ENCODE assay signal across 21 cellular contexts in genomic region chr6:10681795-10682194, GRCh38. TPM values are rescaled to one million over a fixed set of nuclear protein-coding genes. Genes with fewer than 3 reads are reported as not detected.
A peak's percentile ranks its signal among the peaks of the same experiment; 100 is the strongest.
DNase-seq lines count a peak whose midpoint lies in the region; ATAC-seq, FAIRE-seq and TF ChIP-seq lines count a peak whose summit lies in the region.
"Had no signal": no experiment of that assay in that cellular context is flagged by ENCODE, and none has a peak within 500 bp of the region (broad histone marks: within the 10 kb centered on the region; RNA-seq: fewer than 3 reads in every experiment).

No MANE protein-coding gene starts in this region.

- peaks cover 5% of the 10 kb centered on the region for H3K9me3 Mint-ChIP-seq in progenitor cell of endocrine pancreas (ENCODE audit: low read depth)
- H3K9me3 Mint-ChIP-seq: CD4-positive, CD25-positive, alpha-beta regulatory T cell; CD8-positive, alpha-beta memory T cell; H9 had no signal

- intact Hi-C loops in Right ventricle myocardium superior (cut with DNase I), result no loop called here

- peaks cover 13% of the 10 kb centered on the region for H3K4me1 Mint-ChIP-seq in progenitor cell of endocrine pancreas (ENCODE audit: low read depth)
- H3K4me1 Mint-ChIP-seq: B cell, H9 had no signal

- H3K4me3 Mint-ChIP-seq in progenitor cell of endocrine pancreas (ENCODE audit: low read depth), result no peak overlapping the region
- H3K4me3 Mint-ChIP-seq: B cell; CD4-positive, CD25-positive, alpha-beta regulatory T cell; CD8-positive, alpha-beta memory T cell; H9 had no signal

- peaks cover 12% of the 10 kb centered on the region for H3K4me1 ChIP-seq in cardiac muscle cell (ENCODE audit: low read depth)

- H3K27ac ChIP-seq in cardiac muscle cell, result peak overlapping the region; percentile 63
- H3K27ac ChIP-seq in C4-2B, result peak overlapping the region; percentile 52; the same call in 1 of the 2 replicates
- H3K27ac ChIP-seq: BLaER1 treated with 17β-estradiol and CSF1 and Interleukin-3, amounts not matched to agents 10 nM and 100 nM had no signal

- ATAC-seq in Right ventricle myocardium superior (ENCODE audit: poor library complexity), result no peak

- H3K27me3 ChIP-seq in cardiac muscle cell (no peaks in the 10 kb centered on the region), bronchial epithelial cell (ENCODE audit: control insufficient read depth, insufficient read depth, low read length) (no peaks in the 10 kb centered on the region)
- H3K27me3 ChIP-seq: BLaER1 treated with 17β-estradiol and CSF1 and Interleukin-3, amounts not matched to agents 10 nM and 100 nM had no signal

- H3K36me3 Mint-ChIP-seq in progenitor cell of endocrine pancreas (ENCODE audit: insufficient read depth), result no peaks in the 10 kb centered on the region
- H3K36me3 Mint-ChIP-seq: CD4-positive, CD25-positive, alpha-beta regulatory T cell; CD8-positive, alpha-beta memory T cell had no signal

- H3K36me3 ChIP-seq in cardiac muscle cell (no peaks in the 10 kb centered on the region), bronchial epithelial cell (ENCODE audit: control insufficient read depth, insufficient read depth, low read length) (no peaks in the 10 kb centered on the region)

- peak; percentile 66 for FAIRE-seq in bronchial epithelial cell (lab: Jason Lieb, UNC)
- FAIRE-seq: GM12891, GM19239, H1, HTR-8/SVneo had no signal

- H3K27ac Mint-ChIP-seq in progenitor cell of endocrine pancreas, result peak overlapping the region; percentile 66
- H3K27ac Mint-ChIP-seq: B cell, H9 had no signal

- DNase-seq in cardiac muscle cell (ENCODE audit: low read depth in 1 of 2, low spot score in 1 of 2) (no peak), Right ventricle myocardium superior (no peak), bronchial epithelial cell (ENCODE audit: low read depth) (no peak), progenitor cell of endocrine pancreas (ENCODE audit: low spot score, unreplicated experiment) (no peak)
- no peak for DNase-seq in activated T-cell treated with anti-CD3 and anti-CD28 coated beads, Interleukin-2, amount 50 U/mL, for 48 hours
- no peak for DNase-seq in activated T-cell treated with anti-CD3 and anti-CD28 coated beads, Interleukin-2, amount 50 U/mL, for 1 hour
- DNase-seq: CD4-positive, CD25-positive, alpha-beta regulatory T cell; CD8-positive, alpha-beta memory T cell; COR-L47; DMS 273 treated with DMSO at 0.1 percent for 48 hours; DMS53; DND-41; EL; H9 had no signal

- H3K9me3 ChIP-seq in cardiac muscle cell (ENCODE audit: low read depth), result no peaks in the 10 kb centered on the region

- no peak overlapping the region for H3K4me3 ChIP-seq in cardiac muscle cell
- H3K4me3 ChIP-seq in bronchial epithelial cell (ENCODE audit: low read depth, low read length), result no peak overlapping the region
- H3K4me3 ChIP-seq: BLaER1 treated with 17β-estradiol and CSF1 and Interleukin-3, amounts not matched to agents 10 nM and 100 nM had no signal

- H3K27me3 Mint-ChIP-seq in progenitor cell of endocrine pancreas, result peaks cover 5% of the 10 kb centered on the region

- TF ChIP-seq CTCF in cardiac muscle cell (IDR thresholded peaks at IDR 0.05; ENCODE audit: low read depth, low read length) (no peak), C4-2B (conservative IDR thresholded peaks at IDR 0.05) (no peak), bronchial epithelial cell (IDR thresholded peaks at IDR 0.05; ENCODE audit: insufficient read depth, low read length, severe bottlenecking) (no peak), progenitor cell of endocrine pancreas (IDR thresholded peaks at IDR 0.05; ENCODE audit: unreplicated experiment) (no peak)

RNA-seq across cellular contexts. Expression of gene C6orf52, which starts 12.6 kb away (rescaled TPM):
- total RNA-seq in cardiac muscle cell (2.1 and 10.9 TPM in 2 replicates), Right ventricle myocardium superior (0.78 TPM), bronchial epithelial cell (2.1 and 2.7 TPM in 2 replicates), progenitor cell of endocrine pancreas (3.5 and 4.8 TPM in 2 replicates)
- polyA plus RNA-seq in cardiac muscle cell, result 3.6 and 7.2 TPM in 2 replicates
- total RNA-seq: CD4-positive, CD25-positive, alpha-beta regulatory T cell had no signal
- polyA plus RNA-seq: CD8-positive, alpha-beta memory T cell had no signal

RNA-seq across cellular contexts. Expression of gene PAK1IP1, which starts 13.0 kb away (rescaled TPM):
- total RNA-seq in cardiac muscle cell, result 6.2 and 10.4 TPM in 2 replicates
- polyA plus RNA-seq in cardiac muscle cell, result 14.6 and 16.6 TPM in 2 replicates
- 10.4 TPM for total RNA-seq in Right ventricle myocardium superior
- 12.2 and 25.5 TPM in 2 replicates for total RNA-seq in bronchial epithelial cell
- total RNA-seq in progenitor cell of endocrine pancreas, result 12.9 and 14.1 TPM in 2 replicates

RNA-seq across cellular contexts. Expression of gene TMEM14C, which starts 41.1 kb away (rescaled TPM):
- total RNA-seq in cardiac muscle cell (141 and 220 TPM in 2 replicates), Right ventricle myocardium superior (124 TPM), bronchial epithelial cell (132 and 136 TPM in 2 replicates), progenitor cell of endocrine pancreas (63.2 and 63.6 TPM in 2 replicates)
- 407 and 441 TPM in 2 replicates for polyA plus RNA-seq in cardiac muscle cell
